In genomic region chr5:145449794-145450193, GRCh38 we compare ENCODE assay signal across 29 cellular contexts.
DNase-seq lines count a peak whose midpoint lies in the region; ATAC-seq and TF ChIP-seq lines count a peak whose summit lies in the region.
"Had no signal": no experiment of that assay in that cellular context is flagged by ENCODE, and none has a peak within 500 bp of the region (broad histone marks: within the 10 kb centered on the region; RNA-seq: fewer than 3 reads in every experiment).

No MANE protein-coding gene starts in this region.

- no peak overlapping the region for H3K23ac ChIP-seq in IMR-90 (ENCODE audit: low read depth, low read length)

- H3K9ac ChIP-seq in IMR-90 (ENCODE audit: low read depth, low read length) (no peak overlapping the region), neural cell (ENCODE audit: low read length) (no peak overlapping the region)
- H3K9ac ChIP-seq: neural progenitor cell had no signal

- H4K20me1 ChIP-seq in IMR-90 (ENCODE audit: insufficient read depth, low read length): no peaks in the 10 kb centered on the region
- no peaks in the 10 kb centered on the region for H4K20me1 ChIP-seq in neural cell (ENCODE audit: insufficient read depth)

- no peak for TF ChIP-seq EP300 in neural cell (conservative IDR thresholded peaks at IDR 0.05; ENCODE audit: poor library complexity, severe bottlenecking)

- H3K79me1 ChIP-seq in IMR-90 (ENCODE audit: low read depth in 1 of 2, low read length in 2 of 2): no peaks in the 10 kb centered on the region

- DNase-seq in AG10803 (ENCODE audit: low read depth) (no peak), IMR-90 (no peak), dorsolateral prefrontal cortex (peak in 5 of 10 donors; percentile 6 to 69 (median 53)), kidney glomerular epithelial cell (lab: John Stamatoyannopoulos, UW) (no peak), osteocyte (ENCODE audit: extremely low spot score, unreplicated experiment) (no peak)
- DNase-seq in activated T-cell treated with anti-CD3 and anti-CD28 coated beads, Interleukin-2, amount 50 U/mL, for 4 hours: no peak
- DNase-seq: activated CD4-positive, alpha-beta T cell treated with anti-CD3 and anti-CD28 coated beads, Interleukin-2, amount 50 U/mL, for 4 hours; activated naive CD4-positive, alpha-beta T cell treated with Interleukin-2 at 50 U/mL for 16 hours; C1 segment of cervical spinal cord; Caco-2; DMS79 treated with DMSO at 0.1 percent for 48 hours; esophagus squamous epithelium; left ventricle myocardium inferior; mesendoderm; NCI-H1092 treated with DMSO at 0.1 percent for 48 hours; NCI-H2029 treated with DMSO at 0.1 percent for 48 hours; PC-9; stimulated activated CD8-positive, alpha-beta memory T cell treated with anti-CD3 and anti-CD28 coated beads, Interleukin-4, amount 100 ng/mL, for 48 hours; stimulated activated naive CD8-positive, alpha-beta T cell treated with anti-CD3 and anti-CD28 coated beads, Interleukin-15, amount 100 ng/mL, for 72 hours; uterus had no signal

- H3K9me2 ChIP-seq in neural cell (ENCODE audit: insufficient read depth, low read length): no peaks in the 10 kb centered on the region

- no peak overlapping the region for H4K8ac ChIP-seq in IMR-90 (ENCODE audit: low read depth in 2 of 2, low read length in 2 of 2)

- no TSS peak for BruUV-seq in IMR-90 (replicated peaks; lab: Mats Ljungman, UMichigan)

- H3F3A ChIP-seq in neural cell (ENCODE audit: insufficient read depth, low read length, poor library complexity, severe bottlenecking): no peaks in the 10 kb centered on the region

- CTCF ChIA-PET in IMR-90 (lab: Yijun Ruan, JAX): no interaction called here

- intact Hi-C loops in IMR-90 (cut with micrococcal nuclease) (no loop called here), dorsolateral prefrontal cortex (cut with DNase I) (no loop called here)

- no peaks in the 10 kb centered on the region for H3K27me3 Mint-ChIP-seq in activated T-cell treated with anti-CD3 and anti-CD28 coated beads, Interleukin-2, amount 50 U/mL, for 4 hours (ENCODE audit: low read depth)
- no peaks in the 10 kb centered on the region for H3K27me3 Mint-ChIP-seq in osteocyte (ENCODE audit: unreplicated experiment)
- H3K27me3 Mint-ChIP-seq: progenitor cell of endocrine pancreas; stimulated activated naive CD8-positive, alpha-beta T cell treated with anti-CD3 and anti-CD28 coated beads, Interleukin-15, amount 100 ng/mL, for 72 hours had no signal

- dilution Hi-C loops in IMR-90 (cut with HindIII; ENCODE audit: low sequenced_read_pairs, unreplicated experiment): no loop called here

- POLR2A ChIA-PET in IMR-90 (lab: Charles Lee; ENCODE audit: unreplicated experiment): no interaction called here

- no peaks in the 10 kb centered on the region for H3K27me3 ChIP-seq in IMR-90 (ENCODE audit: control insufficient read depth, insufficient read depth, low read length)
- H3K27me3 ChIP-seq in dorsolateral prefrontal cortex: no peaks in the 10 kb centered on the region
- no peaks in the 10 kb centered on the region for H3K27me3 ChIP-seq in neural cell (ENCODE audit: insufficient read depth, low read depth, low read length)
- H3K27me3 ChIP-seq: esophagus squamous epithelium, neural progenitor cell, uterus had no signal

- no peak overlapping the region for H3K27ac Mint-ChIP-seq in osteocyte (ENCODE audit: unreplicated experiment)
- H3K27ac Mint-ChIP-seq: neural progenitor cell; progenitor cell of endocrine pancreas; stimulated activated naive CD8-positive, alpha-beta T cell treated with anti-CD3 and anti-CD28 coated beads, Interleukin-15, amount 100 ng/mL, for 72 hours; T-helper 1 cell treated with Interleukin-12 subunit alpha and Interleukin-12 subunit beta and Interleukin-4 antibody, amounts not matched to agents 30 μg/mL and 1 μg/mL, for 36 hours had no signal

- no peak overlapping the region for H2AK5ac ChIP-seq in IMR-90 (ENCODE audit: low read depth, low read length)

- no peaks in the 10 kb centered on the region for H3K79me2 ChIP-seq in neural cell (replicated peaks; ENCODE audit: insufficient read depth, low read length)

- no peak overlapping the region for H4K5ac ChIP-seq in IMR-90 (ENCODE audit: low read depth, low read length)

- H3K4me1 Mint-ChIP-seq in activated T-cell treated with anti-CD3 and anti-CD28 coated beads, Interleukin-2, amount 50 U/mL, for 4 hours (ENCODE audit: low read depth): no peaks in the 10 kb centered on the region
- H3K4me1 Mint-ChIP-seq in osteocyte (ENCODE audit: unreplicated experiment): no peaks in the 10 kb centered on the region
- H3K4me1 Mint-ChIP-seq: stimulated activated naive CD8-positive, alpha-beta T cell treated with anti-CD3 and anti-CD28 coated beads, Interleukin-15, amount 100 ng/mL, for 72 hours had no signal

- in situ Hi-C loops in IMR-90 (cut with MboI; ENCODE audit: low sequenced_read_pairs): no loop called here

- H3K18ac ChIP-seq in IMR-90 (ENCODE audit: low read depth, low read length): no peak overlapping the region

- no peak for ATAC-seq in IMR-90 (ENCODE audit: low read depth)
- no peak for ATAC-seq in GM21619 (IDR thresholded peaks at IDR 0.05; ENCODE audit: unreplicated experiment)
- no peak for ATAC-seq in activated T-cell treated with anti-CD3 and anti-CD28 coated beads, Interleukin-2, amount 50 U/mL, for 4 hours
- ATAC-seq: activated CD4-positive, CD25-positive, alpha-beta regulatory T cell treated with anti-CD3 and anti-CD28 coated beads, Interleukin-2, amount 50 U/mL, for 24 hours; Right ventricle myocardium inferior; sciatic nerve; SK-N-SH treated with all-trans-retinoic acid at 6 μM for 48 hours; stimulated activated naive CD8-positive, alpha-beta T cell treated with anti-CD3 and anti-CD28 coated beads, Interleukin-15, amount 100 ng/mL, for 72 hours had no signal

- H3K36me3 ChIP-seq in IMR-90 (ENCODE audit: control insufficient read depth, insufficient read depth, low read length): no peaks in the 10 kb centered on the region
- H3K36me3 ChIP-seq in neural cell (ENCODE audit: insufficient read depth, low read length): no peaks in the 10 kb centered on the region
- H3K36me3 ChIP-seq: esophagus squamous epithelium, left ventricle myocardium inferior, neural progenitor cell, uterus had no signal

- H3K9me1 ChIP-seq in IMR-90 (ENCODE audit: insufficient read depth, low read length): no peaks in the 10 kb centered on the region

- H3K9me3 Mint-ChIP-seq in activated T-cell treated with anti-CD3 and anti-CD28 coated beads, Interleukin-2, amount 50 U/mL, for 4 hours: peaks cover 14% of the 10 kb centered on the region
- H3K9me3 Mint-ChIP-seq in osteocyte (ENCODE audit: unreplicated experiment): peaks cover 6% of the 10 kb centered on the region

- TF ChIP-seq CTCF in AG10803 (conservative IDR thresholded peaks at IDR 0.05; ENCODE audit: low read length): peak; percentile 10; the same call in 1 of the 2 replicates
- 0 out of 2 replicates have a peak, but pooled peaks have one; percentile 8 for TF ChIP-seq CTCF in IMR-90 (conservative IDR thresholded peaks at IDR 0.05; ENCODE audit: low read depth, low read length)
- peak in 30 of 56 donors; percentile 10 to 46 (median 26) for TF ChIP-seq CTCF in dorsolateral prefrontal cortex (IDR thresholded peaks at IDR 0.05 in 54 of 56, conservative IDR thresholded peaks at IDR 0.05 in 2 of 56; ENCODE audit: low read depth in 1 of 56, partially characterized antibody in 56 of 56)
- peak; percentile 34 for TF ChIP-seq CTCF in neural cell (IDR thresholded peaks at IDR 0.05; ENCODE audit: poor library complexity, severe bottlenecking)
- no peak for TF ChIP-seq CTCF in osteocyte (IDR thresholded peaks at IDR 0.05)

- H2BK5ac ChIP-seq in IMR-90 (ENCODE audit: low read depth, low read length, poor library complexity, severe bottlenecking): no peak overlapping the region

- no peak overlapping the region for H2BK20ac ChIP-seq in IMR-90 (ENCODE audit: low read depth, low read length)

- no peaks in the 10 kb centered on the region for H3K36me3 Mint-ChIP-seq in activated T-cell treated with anti-CD3 and anti-CD28 coated beads, Interleukin-2, amount 50 U/mL, for 4 hours (ENCODE audit: insufficient read depth)
- H3K36me3 Mint-ChIP-seq in osteocyte (ENCODE audit: unreplicated experiment): no peaks in the 10 kb centered on the region
- H3K36me3 Mint-ChIP-seq: neural progenitor cell had no signal

- H3K4me3 Mint-ChIP-seq in activated T-cell treated with anti-CD3 and anti-CD28 coated beads, Interleukin-2, amount 50 U/mL, for 4 hours: no peak overlapping the region
- H3K4me3 Mint-ChIP-seq in osteocyte (ENCODE audit: unreplicated experiment): no peak overlapping the region
- H3K4me3 Mint-ChIP-seq: neural progenitor cell; stimulated activated naive CD8-positive, alpha-beta T cell treated with anti-CD3 and anti-CD28 coated beads, Interleukin-15, amount 100 ng/mL, for 72 hours; T-helper 1 cell treated with Interleukin-12 subunit alpha and Interleukin-12 subunit beta and Interleukin-4 antibody, amounts not matched to agents 30 μg/mL and 1 μg/mL, for 36 hours had no signal

- H2AFZ ChIP-seq in IMR-90 (replicated peaks; ENCODE audit: low read length, poor library complexity) (no peak overlapping the region), neural cell (ENCODE audit: low read depth, low read length) (no peak overlapping the region)
- H2AFZ ChIP-seq: neural progenitor cell, PC-9 had no signal

- no peak overlapping the region for H4K91ac ChIP-seq in IMR-90 (ENCODE audit: insufficient read depth, low read depth, low read length)

- H3K27ac ChIP-seq in IMR-90 (ENCODE audit: insufficient read depth, low read length): no peak overlapping the region
- H3K27ac ChIP-seq in dorsolateral prefrontal cortex: peak overlapping the region in 42 of 59 donors; percentile 5 to 89 (median 68)
- H3K27ac ChIP-seq in neural cell (ENCODE audit: low read length): peak overlapping the region; percentile 53
- H3K27ac ChIP-seq: esophagus squamous epithelium, left ventricle myocardium inferior, neural progenitor cell, PC-9, uterus had no signal

- H3K9me3 ChIP-seq in IMR-90 (ENCODE audit: control insufficient read depth, insufficient read depth, low read length) (no peaks in the 10 kb centered on the region), neural cell (ENCODE audit: low read length) (no peaks in the 10 kb centered on the region)
- H3K9me3 ChIP-seq: Caco-2, esophagus squamous epithelium, uterus had no signal

- no peak overlapping the region for H3K56ac ChIP-seq in IMR-90 (ENCODE audit: extremely low read depth, insufficient read depth, low read length)

- H3K4ac ChIP-seq in IMR-90 (ENCODE audit: low read depth, low read length): no peak overlapping the region

- H3K14ac ChIP-seq in IMR-90 (replicated peaks; ENCODE audit: low read depth, low read length): no peak overlapping the region

- H3K4me2 ChIP-seq in IMR-90 (ENCODE audit: low read depth, low read length) (no peak overlapping the region), neural cell (ENCODE audit: low read length) (no peak overlapping the region)
- H3K4me2 ChIP-seq: neural progenitor cell, PC-9 had no signal

- no CpG with 5 or more reads among the region's 4 CpGs for WGBS in IMR-90 (ENCODE audit: extremely low coverage in 2 of 2, insufficient read length in 1 of 2), 2 experiments

- H3K4me1 ChIP-seq in IMR-90 (ENCODE audit: control insufficient read depth, insufficient read depth, low read length): no peaks in the 10 kb centered on the region
- H3K4me1 ChIP-seq: Caco-2, esophagus squamous epithelium, left ventricle myocardium inferior, neural progenitor cell, uterus had no signal

- H2BK120ac ChIP-seq in IMR-90 (ENCODE audit: low read depth, low read length): no peak overlapping the region

- no peak overlapping the region for H2AK9ac ChIP-seq in IMR-90 (replicated peaks; ENCODE audit: low read depth, low read length, poor library complexity)

- no peak for TF ChIP-seq POLR2A in IMR-90 (IDR thresholded peaks at IDR 0.05; ENCODE audit: low read depth, low read length)

- TF ChIP-seq RAD21 in IMR-90 (IDR thresholded peaks at IDR 0.05; ENCODE audit: low read length) (no peak), neural cell (conservative IDR thresholded peaks at IDR 0.05) (peak; percentile 39)

- no peak overlapping the region for H3K4me3 ChIP-seq in AG10803 (ENCODE audit: low read length)
- no peak overlapping the region for H3K4me3 ChIP-seq in IMR-90 (ENCODE audit: insufficient read depth, low read depth, low read length)
- no peak overlapping the region for H3K4me3 ChIP-seq in dorsolateral prefrontal cortex
- H3K4me3 ChIP-seq in neural cell (ENCODE audit: low read length): peak overlapping the region; percentile 32
- H3K4me3 ChIP-seq: esophagus squamous epithelium, left ventricle myocardium inferior, neural progenitor cell, PC-9, uterus had no signal

- no peak overlapping the region for H2BK15ac ChIP-seq in IMR-90 (ENCODE audit: low read depth, low read length)
